Comparison of ENCODE assay signal across 21 cellular contexts in genomic region chr12:124813782-124814181, GRCh38. TPM values are rescaled to one million over a fixed set of nuclear protein-coding genes. Genes with fewer than 3 reads are reported as not detected.
DNase-seq lines count a peak whose midpoint lies in the region; ATAC-seq, FAIRE-seq and TF ChIP-seq lines count a peak whose summit lies in the region.
"Had no signal": no experiment of that assay in that cellular context is flagged by ENCODE, and none has a peak within 500 bp of the region (broad histone marks: within the 10 kb centered on the region; RNA-seq: fewer than 3 reads in every experiment).

No MANE protein-coding gene starts in this region.

- H3K27ac ChIP-seq in HepG2 (ENCODE audit: extremely low read length, insufficient read depth, low read length) (no peak overlapping the region), right lobe of liver (peak overlapping the region in 1 of 3 donors; percentile 73), liver (ENCODE audit: low read depth in 1 of 2, low read length in 2 of 2) (peak overlapping the region; percentile 75 to 85)
- H3K27ac ChIP-seq: 22Rv1, A549, C4-2B had no signal

- H3K9ac ChIP-seq in HepG2 (ENCODE audit: insufficient read depth, low read depth, low read length): no peak overlapping the region
- H3K9ac ChIP-seq in liver (ENCODE audit: low read depth in 1 of 2, low read length in 2 of 2): no peak overlapping the region
- H3K9ac ChIP-seq: BLaER1 treated with 17β-estradiol and CSF1 and Interleukin-3, amounts not matched to agents 10 nM and 100 nM had no signal

- no peak overlapping the region for H2AFZ ChIP-seq in HepG2 (ENCODE audit: low read length)

- POLR2A ChIA-PET in HepG2 (lab: Yijun Ruan, JAX): no interaction called here

- H3K4me2 ChIP-seq in HepG2 (ENCODE audit: low read depth, low read length): no peak overlapping the region
- H3K4me2 ChIP-seq: A549; BLaER1 treated with 17β-estradiol and CSF1 and Interleukin-3, amounts not matched to agents 10 nM and 100 nM had no signal

- DNase-seq in HepG2 (ENCODE audit: low spot score): no peak
- no peak for DNase-seq in right lobe of liver
- no peak for DNase-seq in activated gamma-delta T cell treated with Interleukin-2 at 50 U/mL for 16 hours
- no peak for DNase-seq in GM10266 (ENCODE audit: extremely low spot score)
- DNase-seq: AML-193; Caco-2; Calu3; CD4-positive, alpha-beta T cell; CD8-positive, alpha-beta T cell; DMS79 treated with DMSO at 0.1 percent for 48 hours; GF-D8 had no signal

- H4K20me1 ChIP-seq in HepG2 (ENCODE audit: insufficient read depth, low read length): no peaks in the 10 kb centered on the region

- in situ Hi-C loops in HepG2 (cut with HindIII; ENCODE audit: extremely low pct_ligation_motif_present, low pct_unique_long_range_greater_than_20kb): no loop called here

- H3K4me3 ChIP-seq in HepG2 (replicated peaks in 1 of 3; ENCODE audit: insufficient read depth in 1 of 3, low read depth in 2 of 3, low read length in 3 of 3): no peak overlapping the region
- no peak overlapping the region for H3K4me3 ChIP-seq in right lobe of liver
- no peak overlapping the region for H3K4me3 ChIP-seq in liver (ENCODE audit: low read depth in 1 of 3, low read length in 3 of 3)
- H3K4me3 ChIP-seq: A549; BLaER1 treated with 17β-estradiol and CSF1 and Interleukin-3, amounts not matched to agents 10 nM and 100 nM; GM12878 had no signal

- TF ChIP-seq EP300 in HepG2 (IDR thresholded peaks at IDR 0.05; ENCODE audit: low read depth in 2 of 2, low read length in 2 of 2): no peak
- no peak for TF ChIP-seq EP300 in HepG2 (CRISPR knock-in tag; IDR thresholded peaks at IDR 0.05; ENCODE audit: borderline replicate concordance)

- H3K9me3 ChIP-seq in HepG2 (ENCODE audit: low read length) (no peaks in the 10 kb centered on the region), right lobe of liver (no peaks in the 10 kb centered on the region), liver (ENCODE audit: control insufficient read depth in 4 of 4, low read length in 3 of 4) (no peaks in the 10 kb centered on the region)
- H3K9me3 ChIP-seq: A549; BLaER1 treated with 17β-estradiol and CSF1 and Interleukin-3, amounts not matched to agents 10 nM and 100 nM; Caco-2 had no signal

- 92% methylated on average over 2 of the region's 3 CpGs for WGBS in HepG2 (ENCODE audit: low lambda C conversion rate)
- 65% methylated on average over 2 of the region's 3 CpGs for WGBS in right lobe of liver (ENCODE audit: insufficient coverage, low coverage, low lambda C conversion rate, missing lambda C conversion rate)
- 73% methylated on average over 3 of the region's 3 CpGs for WGBS in liver

- intact Hi-C loops in HepG2 (cut with micrococcal nuclease; ENCODE audit: unreplicated experiment) (no loop called here), right lobe of liver (cut with DNase I) (no loop called here)

- TF ChIP-seq POLR2A in HepG2 (IDR thresholded peaks at IDR 0.05; ENCODE audit: insufficient read depth in 1 of 2, low read depth in 2 of 2, low read length in 2 of 2) (no peak), right lobe of liver (IDR thresholded peaks at IDR 0.05) (no peak)

- H3K36me3 ChIP-seq in HepG2 (replicated peaks in 1 of 2; ENCODE audit: control insufficient read depth in 1 of 2, insufficient read depth in 2 of 2, low read length in 2 of 2): peaks cover 43 to 88% of the 10 kb centered on the region in 2 experiments
- peaks cover 0 to 42% (median 23%) of the 10 kb centered on the region in 4 donors for H3K36me3 ChIP-seq in right lobe of liver
- peaks cover 13 to 49% (median 28%) of the 10 kb centered on the region in 4 donors for H3K36me3 ChIP-seq in liver (ENCODE audit: control insufficient read depth in 4 of 4, insufficient read depth in 3 of 4, low read depth in 1 of 4, low read length in 3 of 4)

- H3K4me1 ChIP-seq in HepG2 (ENCODE audit: insufficient read depth, low read length): no peaks in the 10 kb centered on the region
- peaks cover 0 to 14% (median 6%) of the 10 kb centered on the region in 4 donors for H3K4me1 ChIP-seq in right lobe of liver
- H3K4me1 ChIP-seq in liver (ENCODE audit: control insufficient read depth in 4 of 4, insufficient read depth in 4 of 4, low read length in 3 of 4): peaks cover 0 to 28% (median 7%) of the 10 kb centered on the region in 4 donors
- H3K4me1 ChIP-seq: A549, Caco-2 had no signal

- no TSS peak for BruUV-seq in HepG2 (replicated peaks; lab: Mats Ljungman, UMichigan)

- CTCF ChIA-PET in HepG2 (lab: Yijun Ruan, JAX; ENCODE audit: low intra/inter-chr PET ratio, low total read pairs): no interaction called here

- no peak for TF ChIP-seq CTCF in HepG2 (CRISPR knock-in tag; IDR thresholded peaks at IDR 0.05)
- no peak for TF ChIP-seq CTCF in right lobe of liver (IDR thresholded peaks at IDR 0.05)
- TF ChIP-seq CTCF in liver (IDR thresholded peaks at IDR 0.05; ENCODE audit: low read depth, low read length, missing input control): no peak
- no peak for TF ChIP-seq CTCF in GM10266 (IDR thresholded peaks at IDR 0.05; ENCODE audit: control insufficient read depth, insufficient read depth, low read depth, missing control alignments)

- TF ChIP-seq RAD21 in HepG2 (CRISPR knock-in tag; IDR thresholded peaks at IDR 0.05): no peak
- no peak for TF ChIP-seq RAD21 in liver (IDR thresholded peaks at IDR 0.05)

- ATAC-seq in HepG2: no peak
- ATAC-seq in right lobe of liver: no peak
- ATAC-seq: A549; CD8-positive, alpha-beta T cell; GM12878 had no signal

- FAIRE-seq in HepG2 (lab: Jason Lieb, UNC): no peak
- FAIRE-seq: A549, D721Med, G401.6, GM12878, GM12892, GM18507 had no signal

- H3K27me3 ChIP-seq in HepG2 (ENCODE audit: control insufficient read depth in 1 of 2, insufficient read depth in 2 of 2, low read length in 2 of 2): no peaks in the 10 kb centered on the region
- no peaks in the 10 kb centered on the region for H3K27me3 ChIP-seq in right lobe of liver
- H3K27me3 ChIP-seq in liver (ENCODE audit: control insufficient read depth in 4 of 4, insufficient read depth in 4 of 4, low read length in 3 of 4): no peaks in the 10 kb centered on the region
- H3K27me3 ChIP-seq: BLaER1 treated with 17β-estradiol and CSF1 and Interleukin-3, amounts not matched to agents 10 nM and 100 nM had no signal

- H3K79me2 ChIP-seq in HepG2 (ENCODE audit: insufficient read depth, low read length): peaks cover 7% of the 10 kb centered on the region

TF ChIP-seq in liver, 16 proteins besides CTCF, POLR2A, EP300 and RAD21 (continues in another document):
- no peak for TF ChIP-seq MAX (IDR thresholded peaks at IDR 0.05)
- no peak for TF ChIP-seq FOXA2 (IDR thresholded peaks at IDR 0.05)
- TF ChIP-seq EGR1 (IDR thresholded peaks at IDR 0.05; ENCODE audit: low read depth in 2 of 2): no peak
- no peak for TF ChIP-seq HNF4A (conservative IDR thresholded peaks at IDR 0.05)
- TF ChIP-seq HNF4G (IDR thresholded peaks at IDR 0.05): no peak
- no peak for TF ChIP-seq TAF1 (conservative IDR thresholded peaks at IDR 0.05)

RNA-seq across cellular contexts. Expression of gene SCARB1, which starts 49.9 kb away (rescaled TPM):
- 33.2 and 63.4 TPM in 2 replicates for total RNA-seq in HepG2 (2016; rRNA removed; fragmentation: Illumina TruSeq; extraction: Trizol)
- 10.1 and 11.6 TPM in 2 replicates for total RNA-seq in HepG2 (2016; cell fraction: cytosol; rRNA removed; fragmentation: Illumina TruSeq; extraction: Trizol; ENCODE audit: low read depth)
- 24.7 and 65.3 TPM in 2 replicates for total RNA-seq in HepG2 (2016; cell fraction: insoluble cytoplasmic fraction; rRNA removed; fragmentation: Illumina TruSeq; extraction: Trizol)
- 32.7 and 33.2 TPM in 2 replicates for total RNA-seq in HepG2 (2016; cell fraction: membrane; rRNA removed; fragmentation: Illumina TruSeq; extraction: Trizol)
- total RNA-seq in HepG2 (2016; cell fraction: nucleus; rRNA removed; fragmentation: Illumina TruSeq; extraction: Trizol): 82.8 and 99.0 TPM in 2 replicates
- 160 and 189 TPM in 2 replicates for polyA plus RNA-seq in HepG2 (2011; rRNA removed)
- polyA plus RNA-seq in HepG2 (2011; cell fraction: cytosol; rRNA removed): 208 and 213 TPM in 2 replicates
- 869 and 1,053 TPM in 2 replicates for polyA plus RNA-seq in HepG2 (2011; cell fraction: nucleus; rRNA removed)
- polyA plus RNA-seq in HepG2 (2012): 214 and 253 TPM in 2 replicates
- polyA plus RNA-seq in HepG2 (2016; cell fraction: cytosol; fragmentation: Illumina TruSeq; extraction: Trizol; ENCODE audit: low read depth): 18.1 and 20.1 TPM in 2 replicates
- 42.8 and 60.7 TPM in 2 replicates for polyA plus RNA-seq in HepG2 (2016; cell fraction: insoluble cytoplasmic fraction; fragmentation: Illumina TruSeq; extraction: Trizol; ENCODE audit: low read depth)
- polyA plus RNA-seq in HepG2 (2016; cell fraction: membrane; fragmentation: Illumina TruSeq; extraction: Trizol; ENCODE audit: low read depth): 42.2 and 44.0 TPM in 2 replicates
- polyA plus RNA-seq in HepG2 (2016; cell fraction: nucleus; fragmentation: Illumina TruSeq; extraction: Trizol; ENCODE audit: insufficient read depth, low read depth): 235 and 236 TPM in 2 replicates
- 104 and 367 TPM in 2 replicates for polyA minus RNA-seq in HepG2 (2011; rRNA and poly(A)+ RNA removed; ENCODE audit: low replicate concordance)
- polyA minus RNA-seq in HepG2 (2011; cell fraction: cytosol; rRNA and poly(A)+ RNA removed): 143 and 183 TPM in 2 replicates
- polyA minus RNA-seq in HepG2 (2011; cell fraction: nucleus; rRNA and poly(A)+ RNA removed): 104 and 119 TPM in 2 replicates
- total RNA-seq in right lobe of liver: 100 to 1,000 TPM; 128 to 359 (median 214) TPM
- total RNA-seq in liver: 100 to 1,000 TPM in 1 of 2 donors, 10 to 100 TPM in 1; 85.3 to 169 TPM
- 100 to 1,000 TPM; 112 to 289 TPM for polyA plus RNA-seq in liver
